ENCODE assay signal across 14 cellular contexts in the genomic region with DNA sequence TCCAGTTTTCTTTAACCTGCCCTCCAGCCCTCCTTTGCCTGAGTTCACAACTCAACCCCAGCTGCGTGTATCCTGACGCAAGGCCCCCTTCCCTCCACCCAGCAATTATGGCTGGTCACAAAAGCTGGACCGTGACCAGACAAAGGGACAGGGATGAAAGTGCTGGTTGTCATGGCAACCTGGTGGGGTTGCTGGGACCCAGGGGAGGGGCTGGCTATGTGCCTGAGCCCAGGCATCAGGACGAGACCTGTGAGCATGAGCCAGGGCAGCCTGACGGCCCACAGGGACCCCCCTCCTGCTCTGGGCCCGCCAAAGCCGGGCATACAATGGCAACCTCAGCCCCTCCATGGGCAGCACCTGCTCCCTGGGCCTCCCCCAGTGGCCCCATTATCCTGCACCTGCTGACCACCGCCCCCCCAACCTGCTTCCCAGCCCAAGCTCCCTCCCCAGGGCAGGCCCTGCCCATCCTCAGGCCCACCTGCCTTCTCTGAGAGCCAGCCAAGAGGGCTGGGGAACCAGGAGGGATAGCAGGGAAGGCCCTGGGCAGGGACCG. TPM values are rescaled to one million over a fixed set of nuclear protein-coding genes. Genes with fewer than 3 reads are reported as not detected.
DNase-seq lines count a peak whose midpoint lies in the region; ATAC-seq and TF ChIP-seq lines count a peak whose summit lies in the region.
"Had no signal": no experiment of that assay in that cellular context is flagged by ENCODE, and none has a peak within 500 bp of the region (broad histone marks: within the 10 kb centered on the region; RNA-seq: fewer than 3 reads in every experiment).

No MANE protein-coding gene starts in this region.

- peak; percentile 81 for DNase-seq in H7
- peak; percentile 22 to 74 for DNase-seq in NCI-H1930 (lab: John Stamatoyannopoulos, UW)
- no peak for DNase-seq in activated T-helper 1 cell treated with anti-CD3 and anti-CD28 coated beads, Interleukin-12 subunit alpha, Interleukin-12 subunit beta, Interleukin-2, Interleukin-4 antibody, amounts not matched to agents 30 ng/mL and 10 ng/mL and 1 ng/mL, durations not matched to agents 14 hours and 24 hours and 36 hours (ENCODE audit: low spot score)
- no peak for DNase-seq in natural killer cell
- no peak for DNase-seq in NCI-H187 treated with DMSO at 0.1 percent for 48 hours (lab: John Stamatoyannopoulos, UW)
- no peak for DNase-seq in foreskin melanocyte
- no peak for DNase-seq in NCI-H526 (lab: John Stamatoyannopoulos, UW)
- DNase-seq in SIG-M5 treated with dmso at 0.1 percent for 504 hours (lab: John Stamatoyannopoulos, UW; ENCODE audit: unreplicated experiment), result no peak
- DNase-seq: activated effector memory CD4-positive, alpha-beta T cell treated with Interleukin-2 at 50 U/mL for 16 hours; H9; NCI-H510A treated with DMSO at 0.1 percent for 48 hours; transverse colon had no signal

- peak overlapping the region; percentile 63 for H3K27ac Mint-ChIP-seq in activated T-helper 1 cell treated with anti-CD3 and anti-CD28 coated beads, Interleukin-12 subunit alpha, Interleukin-12 subunit beta, Interleukin-2, Interleukin-4 antibody, amounts not matched to agents 30 ng/mL and 10 ng/mL and 1 ng/mL, durations not matched to agents 14 hours and 24 hours and 36 hours
- H3K27ac Mint-ChIP-seq in natural killer cell, result peak overlapping the region; percentile 92
- H3K27ac Mint-ChIP-seq: H9 had no signal

- intact Hi-C loops in activated T-helper 1 cell treated with anti-CD3 and anti-CD28 coated beads, Interleukin-12 subunit alpha, Interleukin-12 subunit beta, Interleukin-2, Interleukin-4 antibody, amounts not matched to agents 30 ng/mL and 10 ng/mL and 1 ng/mL, durations not matched to agents 14 hours and 24 hours and 36 hours (cut with micrococcal nuclease), result no loop called here
- intact Hi-C loops in natural killer cell (cut with micrococcal nuclease), result loop anchor here (5.0 kb wide), 1 partner anchor 34 kb away; a partner anchor contains a TSS

- H3K27me3 ChIP-seq in H7 (ENCODE audit: control insufficient read depth, insufficient read depth, low read length), result peaks cover 3% of the 10 kb centered on the region; the same call in 1 of the 2 replicates
- H3K27me3 ChIP-seq: neutrophil, transverse colon had no signal

- no peak overlapping the region for H3K4me3 Mint-ChIP-seq in activated T-helper 1 cell treated with anti-CD3 and anti-CD28 coated beads, Interleukin-12 subunit alpha, Interleukin-12 subunit beta, Interleukin-2, Interleukin-4 antibody, amounts not matched to agents 30 ng/mL and 10 ng/mL and 1 ng/mL, durations not matched to agents 14 hours and 24 hours and 36 hours
- no peak overlapping the region for H3K4me3 Mint-ChIP-seq in natural killer cell
- H3K4me3 Mint-ChIP-seq: H9 had no signal

- no peak for TF ChIP-seq CTCF in natural killer cell (IDR thresholded peaks at IDR 0.05)

- no peak overlapping the region for H3K4me3 ChIP-seq in H7 (ENCODE audit: insufficient read depth, low read depth, low read length)
- H3K4me3 ChIP-seq: transverse colon had no signal

- no peak for ATAC-seq in natural killer cell
- ATAC-seq: sciatic nerve had no signal

- no peaks in the 10 kb centered on the region for H3K9me3 Mint-ChIP-seq in activated T-helper 1 cell treated with anti-CD3 and anti-CD28 coated beads, Interleukin-12 subunit alpha, Interleukin-12 subunit beta, Interleukin-2, Interleukin-4 antibody, amounts not matched to agents 30 ng/mL and 10 ng/mL and 1 ng/mL, durations not matched to agents 14 hours and 24 hours and 36 hours
- no peaks in the 10 kb centered on the region for H3K9me3 Mint-ChIP-seq in natural killer cell
- H3K9me3 Mint-ChIP-seq: H9 had no signal

- H3K4me1 Mint-ChIP-seq in activated T-helper 1 cell treated with anti-CD3 and anti-CD28 coated beads, Interleukin-12 subunit alpha, Interleukin-12 subunit beta, Interleukin-2, Interleukin-4 antibody, amounts not matched to agents 30 ng/mL and 10 ng/mL and 1 ng/mL, durations not matched to agents 14 hours and 24 hours and 36 hours (ENCODE audit: low read depth), result peaks cover 48% of the 10 kb centered on the region
- peaks cover 40 to 64% of the 10 kb centered on the region in 2 donors for H3K4me1 Mint-ChIP-seq in natural killer cell

- no peaks in the 10 kb centered on the region for H3K36me3 ChIP-seq in H7 (replicated peaks; ENCODE audit: control insufficient read depth, insufficient read depth, low read length)
- H3K36me3 ChIP-seq: transverse colon had no signal

- no peaks in the 10 kb centered on the region for H3K27me3 Mint-ChIP-seq in activated T-helper 1 cell treated with anti-CD3 and anti-CD28 coated beads, Interleukin-12 subunit alpha, Interleukin-12 subunit beta, Interleukin-2, Interleukin-4 antibody, amounts not matched to agents 30 ng/mL and 10 ng/mL and 1 ng/mL, durations not matched to agents 14 hours and 24 hours and 36 hours (ENCODE audit: insufficient read depth)
- no peaks in the 10 kb centered on the region for H3K27me3 Mint-ChIP-seq in natural killer cell (ENCODE audit: low read depth in 2 of 2)

- H3K36me3 Mint-ChIP-seq in activated T-helper 1 cell treated with anti-CD3 and anti-CD28 coated beads, Interleukin-12 subunit alpha, Interleukin-12 subunit beta, Interleukin-2, Interleukin-4 antibody, amounts not matched to agents 30 ng/mL and 10 ng/mL and 1 ng/mL, durations not matched to agents 14 hours and 24 hours and 36 hours (ENCODE audit: low read depth), result peaks cover 10% of the 10 kb centered on the region
- no peaks in the 10 kb centered on the region for H3K36me3 Mint-ChIP-seq in natural killer cell

RNA-seq across cellular contexts. Expression of a gene that starts 4.5 kb away (rescaled TPM):
- total RNA-seq in H7 (2014; rRNA removed; shearing (Covaris generic)), result 0.48 and 2.0 TPM in 2 replicates
- 12.1 and 12.2 TPM in 2 replicates for total RNA-seq in activated T-helper 1 cell treated with anti-CD3 and anti-CD28 coated beads, Interleukin-12 subunit alpha, Interleukin-12 subunit beta, Interleukin-2, Interleukin-4 antibody, amounts not matched to agents 30 ng/mL and 10 ng/mL and 1 ng/mL, durations not matched to agents 14 hours and 24 hours and 36 hours
- total RNA-seq in natural killer cell, result 10 to 100 TPM; 72.3 to 81.7 (median 74.2) TPM

RNA-seq across cellular contexts. Expression of a gene that starts 24.0 kb away (rescaled TPM):
- total RNA-seq in H7 (2014; rRNA removed; shearing (Covaris generic)), result 6.1 and 8.5 TPM in 2 replicates
- 17.0 and 18.3 TPM in 2 replicates for total RNA-seq in activated T-helper 1 cell treated with anti-CD3 and anti-CD28 coated beads, Interleukin-12 subunit alpha, Interleukin-12 subunit beta, Interleukin-2, Interleukin-4 antibody, amounts not matched to agents 30 ng/mL and 10 ng/mL and 1 ng/mL, durations not matched to agents 14 hours and 24 hours and 36 hours
- total RNA-seq in natural killer cell, result 10 to 100 TPM; 43.3 to 60.8 (median 45.2) TPM

RNA-seq across cellular contexts. Expression of a gene that starts 33.2 kb away (rescaled TPM):
- total RNA-seq in H7 (2014; rRNA removed; shearing (Covaris generic)), result 60.3 and 63.8 TPM in 2 replicates
- total RNA-seq in activated T-helper 1 cell treated with anti-CD3 and anti-CD28 coated beads, Interleukin-12 subunit alpha, Interleukin-12 subunit beta, Interleukin-2, Interleukin-4 antibody, amounts not matched to agents 30 ng/mL and 10 ng/mL and 1 ng/mL, durations not matched to agents 14 hours and 24 hours and 36 hours, result 105 and 107 TPM in 2 replicates
- total RNA-seq in natural killer cell, result 100 to 1,000 TPM; 108 to 131 (median 109) TPM

Comparison
In these comparisons a context has a peak if more than half of its experiments do, and no peak if none do; other contexts are left out.
1. DNase-seq: peak in H7 (single experiment) and NCI-H1930 (2 of 2); none in activated T-helper 1 cell treated with anti-CD3 and anti-CD28 coated beads, Interleukin-12 subunit alpha, Interleukin-12 subunit beta, Interleukin-2, Interleukin-4 antibody, amounts not matched to agents 30 ng/mL and 10 ng/mL and 1 ng/mL, durations not matched to agents 14 hours and 24 hours and 36 hours (single experiment), natural killer cell (single experiment), NCI-H187 treated with DMSO at 0.1 percent for 48 hours (single experiment), foreskin melanocyte (single experiment), NCI-H526 (0 of 2) and SIG-M5 treated with dmso at 0.1 percent for 504 hours (single experiment).